In genomic region chr3:181791380-181791779, GRCh38 we compare ENCODE assay signal across 23 cellular contexts.
"Had no signal": no experiment of that assay in that cellular context is flagged by ENCODE, and none has a peak within 500 bp of the region (broad histone marks: within the 10 kb centered on the region; RNA-seq: fewer than 3 reads in every experiment).

No MANE protein-coding gene starts in this region.

- H3K27me3 ChIP-seq: colonic mucosa, gastroesophageal sphincter, neural progenitor cell, testis had no signal

- ATAC-seq: gastroesophageal sphincter; naive thymus-derived CD4-positive, alpha-beta T cell; right cardiac atrium had no signal

- H3K27ac ChIP-seq: colonic mucosa, gastroesophageal sphincter, neural progenitor cell, testis had no signal

- H3K4me3 ChIP-seq: colonic mucosa, gastroesophageal sphincter, neural progenitor cell, testis had no signal

- H3K9me3 ChIP-seq: colonic mucosa, gastroesophageal sphincter, testis had no signal

- FAIRE-seq: urothelium cell line had no signal

- H3K9ac ChIP-seq: neural progenitor cell had no signal

- DNase-seq: activated CD4-positive, alpha-beta memory T cell treated with anti-CD3 and anti-CD28 coated beads for 36 hours; activated CD4-positive, alpha-beta T cell treated with anti-CD3 and anti-CD28 coated beads, Interleukin-2, amount 10 ng/mL, durations not matched to agents 24 days and 14 days; activated CD4-positive, CD25-positive, alpha-beta regulatory T cell treated with anti-CD3 and anti-CD28 coated beads, Interleukin-2, amount 50 U/mL, for 72 hours; activated CD8-positive, alpha-beta memory T cell treated with anti-CD3 and anti-CD28 coated beads, Interleukin-2, amount 50 U/mL, for 4 hours; activated gamma-delta T cell; activated naive CD4-positive, alpha-beta T cell treated with anti-CD3 and anti-CD28 coated beads, Interleukin-2, amount 10 ng/mL, durations not matched to agents 7 days and 5 days; activated naive CD8-positive, alpha-beta T cell treated with anti-CD3 and anti-CD28 coated beads, Interleukin-2, amount 10 ng/mL, durations not matched to agents 7 days and 5 days; activated T-cell treated with anti-CD3 and anti-CD28 coated beads, Interleukin-2, amount 50 U/mL, for 1 hour; colonic mucosa; effector memory CD4-positive, alpha-beta T cell; hippocampal formation; midbrain; naive thymus-derived CD4-positive, alpha-beta T cell; posterior cingulate gyrus; right cardiac atrium; stimulated activated CD4-positive, alpha-beta T cell treated with anti-CD3 and anti-CD28 coated beads, Interleukin-2, amount 100 ng/mL, for 48 hours; stimulated activated naive CD4-positive, alpha-beta T cell treated with Interleukin-2 at 50 U/mL for 16 hours; T-helper 2 cell; testis; trophoblast cell had no signal

- H3K4me2 ChIP-seq: neural progenitor cell had no signal

- H3K4me1 ChIP-seq: colonic mucosa, testis had no signal

- H3K36me3 ChIP-seq: colonic mucosa, gastroesophageal sphincter, neural progenitor cell had no signal
